14 cellular contexts compared by ENCODE assay signal in the genomic region with DNA sequence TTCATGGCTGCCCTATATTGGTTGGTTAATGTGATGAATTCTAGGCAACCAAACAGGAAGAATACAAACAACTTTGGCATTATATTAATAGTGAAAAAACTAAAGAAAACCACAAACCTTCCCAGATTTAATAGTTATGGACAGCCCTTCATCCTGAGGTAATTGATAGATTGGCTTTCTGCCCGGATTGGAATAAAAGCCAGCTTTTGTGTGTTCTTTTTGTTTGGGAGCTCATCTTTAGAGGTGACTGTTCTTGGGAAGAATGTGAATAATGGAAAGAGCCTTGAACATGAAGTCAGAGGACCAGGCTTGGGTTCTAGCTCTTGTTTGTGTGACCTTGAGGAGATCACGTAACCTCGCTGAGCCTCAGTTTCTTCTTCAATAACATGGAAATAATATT.
"Had no signal": no experiment of that assay in that cellular context is flagged by ENCODE, and none has a peak within 500 bp of the region (broad histone marks: within the 10 kb centered on the region; RNA-seq: fewer than 3 reads in every experiment).

No MANE protein-coding gene starts in this region.

- DNase-seq: activated B cell treated with CpG ODN at 0.5 μM for 24 hours; activated CD4-positive, alpha-beta T cell treated with anti-CD3 and anti-CD28 coated beads, Interleukin-2, amount 10 ng/mL, durations not matched to agents 7 days and 5 days; activated CD8-positive, alpha-beta memory T cell treated with anti-CD3 and anti-CD28 coated beads for 24 hours; activated naive CD4-positive, alpha-beta T cell treated with anti-CD3 and anti-CD28 coated beads, Interleukin-2, amount 10 ng/mL, durations not matched to agents 7 days and 5 days; kidney; left ventricle myocardium superior; sigmoid colon; stimulated activated CD4-positive, alpha-beta T cell treated with anti-CD3 and anti-CD28 coated beads, Interleukin-12 subunit alpha, Interleukin-12 subunit beta, amount 100 ng/mL, for 4 hours; stimulated activated CD4-positive, alpha-beta T cell treated with anti-CD3 and anti-CD28 coated beads, Interleukin-2, amount 100 ng/mL, for 48 hours; stimulated activated CD8-positive, alpha-beta memory T cell treated with anti-CD3 and anti-CD28 coated beads, Interleukin-4, amount 100 ng/mL, for 48 hours; upper lobe of left lung had no signal

- H3K27me3 Mint-ChIP-seq: activated B cell treated with CpG ODN at 0.5 μM for 24 hours; activated CD4-positive, alpha-beta T cell treated with anti-CD3 and anti-CD28 coated beads, Interleukin-2, amount 10 ng/mL, durations not matched to agents 7 days and 5 days; activated naive CD4-positive, alpha-beta T cell treated with anti-CD3 and anti-CD28 coated beads, Interleukin-2, amount 10 ng/mL, durations not matched to agents 7 days and 5 days; stimulated activated naive CD8-positive, alpha-beta T cell treated with anti-CD3 and anti-CD28 coated beads, Interleukin-15, Interleukin-2, amounts not matched to agents 100 ng/mL and 50 ng/mL, for 24 hours had no signal

- H3K9me3 Mint-ChIP-seq: activated B cell treated with CpG ODN at 0.5 μM for 24 hours; activated CD4-positive, alpha-beta T cell treated with anti-CD3 and anti-CD28 coated beads, Interleukin-2, amount 10 ng/mL, durations not matched to agents 7 days and 5 days had no signal

- H3K4me3 Mint-ChIP-seq: activated B cell treated with CpG ODN at 0.5 μM for 24 hours; activated CD4-positive, alpha-beta T cell treated with anti-CD3 and anti-CD28 coated beads, Interleukin-2, amount 10 ng/mL, durations not matched to agents 7 days and 5 days; activated naive CD4-positive, alpha-beta T cell treated with anti-CD3 and anti-CD28 coated beads, Interleukin-2, amount 10 ng/mL, durations not matched to agents 7 days and 5 days; stimulated activated naive CD8-positive, alpha-beta T cell treated with anti-CD3 and anti-CD28 coated beads, Interleukin-15, Interleukin-2, amounts not matched to agents 100 ng/mL and 50 ng/mL, for 24 hours had no signal

- ATAC-seq: gastroesophageal sphincter, left ventricle myocardium superior had no signal

- H3K27ac Mint-ChIP-seq: activated B cell treated with CpG ODN at 0.5 μM for 24 hours; activated CD4-positive, alpha-beta T cell treated with anti-CD3 and anti-CD28 coated beads, Interleukin-2, amount 10 ng/mL, durations not matched to agents 7 days and 5 days; activated naive CD4-positive, alpha-beta T cell treated with anti-CD3 and anti-CD28 coated beads, Interleukin-2, amount 10 ng/mL, durations not matched to agents 7 days and 5 days; activated T-helper 2 cell treated with anti-CD3 and anti-CD28 coated beads, Interferon-gamma antibody, Interleukin-2, Interleukin-4, amounts not matched to agents 10 μg/mL and 5 μg/mL and 100 μg/mL, durations not matched to agents 14 hours and 24 hours and 36 hours; stimulated activated naive CD8-positive, alpha-beta T cell treated with anti-CD3 and anti-CD28 coated beads, Interleukin-15, Interleukin-2, amounts not matched to agents 100 ng/mL and 50 ng/mL, for 24 hours had no signal

- H3K4me3 ChIP-seq: gastroesophageal sphincter, sigmoid colon, upper lobe of left lung had no signal
